27 cellular contexts compared by ENCODE assay signal in the genomic region with DNA sequence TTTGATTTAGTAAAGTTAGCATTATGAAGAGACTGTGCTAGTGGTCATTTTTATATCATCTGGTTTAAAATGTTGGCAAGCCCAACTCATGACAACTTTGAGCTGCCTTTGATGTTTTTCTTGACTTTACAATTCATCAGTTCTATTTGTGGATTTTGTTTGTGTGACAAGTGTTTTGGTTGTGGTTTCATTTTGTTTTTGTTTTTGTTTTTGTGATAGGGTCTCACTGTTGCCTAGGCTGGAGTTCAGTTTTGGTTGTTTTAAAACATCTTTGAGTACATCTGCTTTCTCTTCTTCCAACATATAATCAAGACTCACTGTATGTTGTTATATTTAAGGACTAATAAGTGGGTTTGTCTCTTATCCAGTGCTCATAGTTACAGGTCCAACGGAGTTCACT. TPM values are rescaled to one million over a fixed set of nuclear protein-coding genes. Genes with fewer than 3 reads are reported as not detected.
"Had no signal": no experiment of that assay in that cellular context is flagged by ENCODE, and none has a peak within 500 bp of the region (broad histone marks: within the 10 kb centered on the region; RNA-seq: fewer than 3 reads in every experiment).

No MANE protein-coding gene starts in this region.

- H3K4me3 ChIP-seq: breast epithelium, esophagus squamous epithelium, left lung, lower lobe of right lung, spleen, testis, transverse colon had no signal

- H3K4me1 Mint-ChIP-seq: activated naive CD4-positive, alpha-beta T cell treated with anti-CD3 and anti-CD28 coated beads, Interleukin-2, amount 10 ng/mL, durations not matched to agents 7 days and 5 days; activated naive CD8-positive, alpha-beta T cell treated with anti-CD3 and anti-CD28 coated beads, Interleukin-2, amount 10 ng/mL, durations not matched to agents 7 days and 5 days had no signal

- H3K4me3 Mint-ChIP-seq: activated CD4-positive, alpha-beta memory T cell treated with anti-CD3 and anti-CD28 coated beads for 36 hours; activated CD4-positive, alpha-beta T cell treated with anti-CD3 and anti-CD28 coated beads, Interleukin-2, amount 10 ng/mL, durations not matched to agents 24 days and 14 days; activated naive CD4-positive, alpha-beta T cell treated with anti-CD3 and anti-CD28 coated beads, Interleukin-2, amount 10 ng/mL, durations not matched to agents 7 days and 5 days; activated naive CD8-positive, alpha-beta T cell treated with anti-CD3 and anti-CD28 coated beads, Interleukin-2, amount 10 ng/mL, durations not matched to agents 7 days and 5 days; activated T-cell treated with anti-CD3 and anti-CD28 coated beads, Interleukin-2, amount 50 U/mL, for 24 hours; dendritic cell treated with granulocyte-macrophage colony-stimulating factor and Interleukin-4, amounts not matched to agents 40 ng/mL and 50 ng/mL, for 4 days; endodermal cell; natural killer cell treated with Interleukin-12 subunit alpha and Interleukin-12 subunit beta and Interleukin-15 and Interleukin-18, amount 100 ng/mL, for 72 hours had no signal

- FAIRE-seq: islet of Langerhans had no signal

- H3K36me3 ChIP-seq: breast epithelium, esophagus squamous epithelium, left lung, lower lobe of right lung, spleen, transverse colon had no signal

- ATAC-seq: left lung; lower lobe of right lung; natural killer cell treated with Interleukin-12 subunit alpha and Interleukin-12 subunit beta and Interleukin-15 and Interleukin-18, amount 100 ng/mL, for 72 hours; right cardiac atrium had no signal

- H3K36me3 Mint-ChIP-seq: activated CD4-positive, alpha-beta memory T cell treated with anti-CD3 and anti-CD28 coated beads for 36 hours; activated naive CD4-positive, alpha-beta T cell treated with anti-CD3 and anti-CD28 coated beads, Interleukin-2, amount 10 ng/mL, durations not matched to agents 7 days and 5 days; activated naive CD8-positive, alpha-beta T cell treated with anti-CD3 and anti-CD28 coated beads, Interleukin-2, amount 10 ng/mL, durations not matched to agents 7 days and 5 days; natural killer cell treated with Interleukin-12 subunit alpha and Interleukin-12 subunit beta and Interleukin-15 and Interleukin-18, amount 100 ng/mL, for 72 hours had no signal

- H3K9me3 Mint-ChIP-seq: activated CD4-positive, alpha-beta memory T cell treated with anti-CD3 and anti-CD28 coated beads for 36 hours; activated naive CD4-positive, alpha-beta T cell treated with anti-CD3 and anti-CD28 coated beads, Interleukin-2, amount 10 ng/mL, durations not matched to agents 7 days and 5 days; activated naive CD8-positive, alpha-beta T cell treated with anti-CD3 and anti-CD28 coated beads, Interleukin-2, amount 10 ng/mL, durations not matched to agents 7 days and 5 days; activated T-cell treated with anti-CD3 and anti-CD28 coated beads, Interleukin-2, amount 50 U/mL, for 24 hours; dendritic cell treated with granulocyte-macrophage colony-stimulating factor and Interleukin-4, amounts not matched to agents 40 ng/mL and 50 ng/mL, for 4 days; endodermal cell; natural killer cell treated with Interleukin-12 subunit alpha and Interleukin-12 subunit beta and Interleukin-15 and Interleukin-18, amount 100 ng/mL, for 72 hours had no signal

- H3K9me3 ChIP-seq: breast epithelium, esophagus squamous epithelium, left lung, lower lobe of right lung, spleen, testis, transverse colon had no signal

- H3K4me1 ChIP-seq: breast epithelium, left lung, lower lobe of right lung, spleen, testis, transverse colon had no signal

- H3K27me3 Mint-ChIP-seq: activated CD4-positive, alpha-beta memory T cell treated with anti-CD3 and anti-CD28 coated beads for 36 hours; activated T-cell treated with anti-CD3 and anti-CD28 coated beads, Interleukin-2, amount 50 U/mL, for 24 hours; dendritic cell treated with granulocyte-macrophage colony-stimulating factor and Interleukin-4, amounts not matched to agents 40 ng/mL and 50 ng/mL, for 4 days had no signal

- H3K27ac ChIP-seq: breast epithelium, esophagus squamous epithelium, left lung, lower lobe of right lung, spleen, testis, transverse colon had no signal

- DNase-seq: activated CD4-positive, alpha-beta T cell treated with anti-CD3 and anti-CD28 coated beads, Interleukin-2, amount 10 ng/mL, durations not matched to agents 24 days and 14 days; activated CD4-positive, CD25-positive, alpha-beta regulatory T cell treated with anti-CD3 and anti-CD28 coated beads, Interleukin-2, amount 50 U/mL, for 72 hours; activated CD8-positive, alpha-beta memory T cell treated with anti-CD3 and anti-CD28 coated beads, Interleukin-2, amount 50 U/mL, for 48 hours; activated gamma-delta T cell; activated naive CD4-positive, alpha-beta T cell treated with anti-CD3 and anti-CD28 coated beads, Interleukin-2, amount 10 ng/mL, durations not matched to agents 7 days and 5 days; activated naive CD8-positive, alpha-beta T cell treated with anti-CD3 and anti-CD28 coated beads, Interleukin-2, amount 10 ng/mL, durations not matched to agents 7 days and 5 days; activated T-cell treated with anti-CD3 and anti-CD28 coated beads, Interleukin-2, amount 50 U/mL, for 24 hours; central memory CD4-positive, alpha-beta T cell; endodermal cell; esophagus squamous epithelium; foreskin melanocyte; left lung; lower lobe of right lung; mesenchymal stem cell; posterior cingulate gyrus; right cardiac atrium; spleen; stimulated activated CD4-positive, alpha-beta T cell treated with anti-CD3 and anti-CD28 coated beads, Interleukin-4, amount 100 ng/mL, for 1 hour; stimulated activated naive CD8-positive, alpha-beta T cell treated with anti-CD3 and anti-CD28 coated beads, Interleukin-15, Interleukin-2, amounts not matched to agents 100 U/mL and 50 U/mL, for 24 hours; testis; transverse colon had no signal

- H3K27ac Mint-ChIP-seq: activated CD4-positive, alpha-beta memory T cell treated with anti-CD3 and anti-CD28 coated beads for 36 hours; activated CD4-positive, alpha-beta T cell treated with anti-CD3 and anti-CD28 coated beads, Interleukin-2, amount 10 ng/mL, durations not matched to agents 24 days and 14 days; activated naive CD4-positive, alpha-beta T cell treated with anti-CD3 and anti-CD28 coated beads, Interleukin-2, amount 10 ng/mL, durations not matched to agents 7 days and 5 days; activated naive CD8-positive, alpha-beta T cell treated with anti-CD3 and anti-CD28 coated beads, Interleukin-2, amount 10 ng/mL, durations not matched to agents 7 days and 5 days; activated T-cell treated with anti-CD3 and anti-CD28 coated beads, Interleukin-2, amount 50 U/mL, for 24 hours; dendritic cell treated with granulocyte-macrophage colony-stimulating factor and Interleukin-4, amounts not matched to agents 40 ng/mL and 50 ng/mL, for 4 days; endodermal cell; natural killer cell treated with Interleukin-12 subunit alpha and Interleukin-12 subunit beta and Interleukin-15 and Interleukin-18, amount 100 ng/mL, for 72 hours had no signal

- H3K27me3 ChIP-seq: breast epithelium, esophagus squamous epithelium, left lung, spleen, testis, transverse colon had no signal

RNA-seq across cellular contexts. Expression of a gene that starts 18.7 kb away (rescaled TPM):
- total RNA-seq: activated CD4-positive, alpha-beta memory T cell treated with anti-CD3 and anti-CD28 coated beads for 36 hours; activated CD4-positive, alpha-beta T cell treated with anti-CD3 and anti-CD28 coated beads, Interleukin-2, amount 10 ng/mL, durations not matched to agents 24 days and 14 days; activated naive CD8-positive, alpha-beta T cell treated with anti-CD3 and anti-CD28 coated beads, Interleukin-2, amount 10 ng/mL, durations not matched to agents 7 days and 5 days; mononuclear cell; natural killer cell treated with Interleukin-12 subunit alpha and Interleukin-12 subunit beta and Interleukin-15 and Interleukin-18, amount 100 ng/mL, for 72 hours had no signal
